ENCODE assay signal across 9 cellular contexts in genomic region chr11:8247312-8247711, GRCh38. TPM values are rescaled to one million over a fixed set of nuclear protein-coding genes. Genes with fewer than 3 reads are reported as not detected.
DNase-seq lines count a peak whose midpoint lies in the region; ATAC-seq and TF ChIP-seq lines count a peak whose summit lies in the region.
"Had no signal": no experiment of that assay in that cellular context is flagged by ENCODE, and none has a peak within 500 bp of the region (broad histone marks: within the 10 kb centered on the region; RNA-seq: fewer than 3 reads in every experiment).

No MANE protein-coding gene starts in this region.

- H3F3A ChIP-seq in SK-N-SH (replicated peaks; ENCODE audit: insufficient read depth): no peaks in the 10 kb centered on the region

- 53% methylated on average over 4 of the region's 6 CpGs for WGBS in SK-N-SH (ENCODE audit: low lambda C conversion rate)

- H3K36me3 ChIP-seq in SK-N-SH (replicated peaks in 1 of 2; ENCODE audit: control insufficient read depth in 1 of 2, insufficient read depth in 2 of 2, low read length in 1 of 2): no peaks in the 10 kb centered on the region
- H3K36me3 ChIP-seq: neutrophil had no signal

- no peaks in the 10 kb centered on the region for H3K79me2 ChIP-seq in SK-N-SH (ENCODE audit: insufficient read depth)

- POLR2A ChIA-PET in GM10248 (lab: Yijun Ruan, JAX): no interaction called here
- POLR2A ChIA-PET in SK-N-SH (lab: Yijun Ruan, JAX): interaction anchor here (1.1 kb wide), 1 partner anchor 14 kb away, joined by 3 read pairs; no protein-coding TSS in a partner anchor

- no peaks in the 10 kb centered on the region for H3K9me3 ChIP-seq in SK-N-SH
- H3K9me3 ChIP-seq: neutrophil had no signal

- TF ChIP-seq CTCF in AG09319 (IDR thresholded peaks at IDR 0.05; ENCODE audit: low read depth, low read length): peak; percentile 40
- peak; percentile 30 for TF ChIP-seq CTCF in GM10248 (IDR thresholded peaks at IDR 0.05; ENCODE audit: control extremely low read depth, extremely low read depth, low read depth, missing control alignments)
- peak; percentile 34; the same call in 1 of the 2 replicates for TF ChIP-seq CTCF in SK-N-SH (IDR thresholded peaks at IDR 0.05)
- peak; percentile 38 for TF ChIP-seq CTCF in foreskin fibroblast (IDR thresholded peaks at IDR 0.05; ENCODE audit: low read depth, low read length)

- CTCF ChIA-PET in GM10248 (lab: Yijun Ruan, JAX): interaction anchor here (0.8 to 3.5 kb wide), 6 partner anchors 9 to 320 kb away, joined by 3 to 21 read pairs (median 8); partner anchors contain the start of gene LMO1
- CTCF ChIA-PET in SK-N-SH (lab: Yijun Ruan, JAX): interaction anchor here (0.7 to 29.7 kb wide), 5 partner anchors 9 to 586 kb away, joined by 3 to 604 read pairs (median 5); partner anchors contain the start of gene LMO1

- H3K4me3 ChIP-seq in SK-N-SH (ENCODE audit: low read depth in 2 of 2, low read length in 1 of 2) (no peak overlapping the region), foreskin fibroblast (ENCODE audit: low read depth in 1 of 2, low read length in 2 of 2) (no peak overlapping the region)

- H3K9me2 ChIP-seq in SK-N-SH: no peaks in the 10 kb centered on the region

- TF ChIP-seq EP300 in SK-N-SH (IDR thresholded peaks at IDR 0.05; ENCODE audit: borderline replicate concordance in 1 of 2, low read depth in 1 of 2, low read length in 1 of 2): no peak

- no peak for ATAC-seq in GM18505 (IDR thresholded peaks at IDR 0.05; ENCODE audit: unreplicated experiment)

- no peak overlapping the region for H3K9ac ChIP-seq in SK-N-SH

- no peaks in the 10 kb centered on the region for H4K20me1 ChIP-seq in SK-N-SH (ENCODE audit: insufficient read depth)

- no peak overlapping the region for H3K4me2 ChIP-seq in SK-N-SH

- H3K27me3 ChIP-seq in SK-N-SH (ENCODE audit: insufficient read depth): peaks cover 6% of the 10 kb centered on the region; the same call in 1 of the 2 replicates
- H3K27me3 ChIP-seq: neutrophil had no signal

- no peak overlapping the region for H2AFZ ChIP-seq in SK-N-SH (ENCODE audit: low read depth)

- 0 out of 2 replicates have a peak, but pooled peaks have one; percentile 20 for TF ChIP-seq RAD21 in SK-N-SH (IDR thresholded peaks at IDR 0.05; ENCODE audit: low read length)

- DNase-seq in AG09319 (ENCODE audit: extremely low read depth, low read depth) (no peak), GM10248 (ENCODE audit: extremely low spot score) (no peak), SK-N-SH (no peak), foreskin fibroblast (peak in 1 of 2 donors; percentile 27), activated gamma-delta T cell treated with Interleukin-2 at 50 U/mL for 16 hours (no peak), kidney glomerular epithelial cell (lab: John Stamatoyannopoulos, UW) (no peak), NCI-H226 (no peak)

- peak overlapping the region in 1 of 2 experiments; percentile 55; a peak in 1 of 4 replicates for H3K27ac ChIP-seq in SK-N-SH (ENCODE audit: low read depth in 2 of 2, low read length in 1 of 2)
- H3K27ac ChIP-seq: neutrophil had no signal

- no peak for TF ChIP-seq POLR2A in GM18505 (IDR thresholded peaks at IDR 0.05; ENCODE audit: borderline replicate concordance, extremely low read depth, insufficient read depth, insufficient read length)

- H3K4me1 ChIP-seq in SK-N-SH (ENCODE audit: control insufficient read depth in 1 of 2, insufficient read depth in 2 of 2, low read depth in 1 of 2, low read length in 1 of 2): peaks cover 0 to 75% of the 10 kb centered on the region in 2 experiments; a peak in 2 of 4 replicates

TF ChIP-seq in SK-N-SH, 30 proteins besides CTCF, POLR2A, EP300 and RAD21:
- TF ChIP-seq MXI1 (IDR thresholded peaks at IDR 0.05; ENCODE audit: low read depth, low read length) (no peak), IRF3 (IDR thresholded peaks at IDR 0.05; ENCODE audit: low read depth, low read length) (no peak), POLR2AphosphoS5 (IDR thresholded peaks at IDR 0.05; ENCODE audit: low read depth, low read length) (no peak), REST (IDR thresholded peaks at IDR 0.05; ENCODE audit: low read depth, low read length) (no peak), GABPA (IDR thresholded peaks at IDR 0.05; ENCODE audit: low read depth) (no peak), NFIC (IDR thresholded peaks at IDR 0.05; ENCODE audit: borderline replicate concordance) (no peak), RFX5 (IDR thresholded peaks at IDR 0.05; ENCODE audit: low read length) (no peak), NRF1 (IDR thresholded peaks at IDR 0.05; ENCODE audit: low read depth, low read length) (no peak), PBX3 (IDR thresholded peaks at IDR 0.05) (no peak), TEAD4 (IDR thresholded peaks at IDR 0.05; ENCODE audit: borderline replicate concordance, insufficient read depth) (no peak), RXRA (IDR thresholded peaks at IDR 0.05; ENCODE audit: borderline replicate concordance, low read depth) (no peak), MAX (IDR thresholded peaks at IDR 0.05; ENCODE audit: low read depth) (no peak), TAF1 (IDR thresholded peaks at IDR 0.05; ENCODE audit: borderline replicate concordance, low read depth, low read length) (no peak), TCF12 (IDR thresholded peaks at IDR 0.05) (no peak), YY1 (IDR thresholded peaks at IDR 0.05; ENCODE audit: low read depth) (no peak), FOXM1 (IDR thresholded peaks at IDR 0.05; ENCODE audit: low read depth) (no peak)

RNA-seq across cellular contexts. Expression of gene LMO1, which starts 16.4 kb away (rescaled TPM):
- 0.12 and 0.62 TPM in 2 replicates for polyA plus RNA-seq in SK-N-SH (2012; rRNA removed)
- polyA plus RNA-seq in SK-N-SH (2012; cell fraction: cytosol; rRNA removed): 0.59 and 0.60 TPM in 2 replicates
- polyA plus RNA-seq in SK-N-SH (2012; cell fraction: nucleus; rRNA removed): 0.35 and 1.3 TPM in 2 replicates
